24 cellular contexts compared by ENCODE assay signal in genomic region chr6:35428421-35429149, GRCh38. TPM values are rescaled to one million over a fixed set of nuclear protein-coding genes. Genes with fewer than 3 reads are reported as not detected.
A peak's percentile ranks its signal among the peaks of the same experiment; 100 is the strongest.
DNase-seq lines count a peak whose midpoint lies in the region; ATAC-seq and TF ChIP-seq lines count a peak whose summit lies in the region.
"Had no signal": no experiment of that assay in that cellular context is flagged by ENCODE, and none has a peak within 500 bp of the region (broad histone marks: within the 10 kb centered on the region; RNA-seq: fewer than 3 reads in every experiment).

No MANE protein-coding gene starts in this region.

- H3K27ac ChIP-seq in GM23338 (ENCODE audit: low read depth) = no peak overlapping the region
- peak overlapping the region; percentile 67 for H3K27ac ChIP-seq in WERI-Rb-1
- peak overlapping the region; percentile 82 for H3K27ac ChIP-seq in fibroblast of lung (ENCODE audit: insufficient read depth, low read length)
- H3K27ac ChIP-seq: body of pancreas, colonic mucosa, prostate gland, thoracic aorta had no signal

- peaks cover 27% of the 10 kb centered on the region for H3K36me3 Mint-ChIP-seq in GM23338 (ENCODE audit: low read depth)
- H3K36me3 Mint-ChIP-seq in nephron (ENCODE audit: low read depth) = peaks cover 31% of the 10 kb centered on the region

- no peak; the same call in 2 of the 3 replicates for ATAC-seq in GM23338
- ATAC-seq: activated CD4-positive, alpha-beta T cell treated with anti-CD3 and anti-CD28 coated beads for 36 hours; body of pancreas; naive thymus-derived CD8-positive, alpha-beta T cell had no signal

- no peak overlapping the region for H3K9ac ChIP-seq in fibroblast of lung (ENCODE audit: insufficient read depth, low read length)

- H3K4me1 ChIP-seq in GM23338 (ENCODE audit: insufficient read depth) (peaks cover 15% of the 10 kb centered on the region), fibroblast of lung (ENCODE audit: control insufficient read depth, extremely low read depth, insufficient read depth, low read length) (peaks cover 34% of the 10 kb centered on the region)
- H3K4me1 ChIP-seq: body of pancreas, prostate gland had no signal

- H3K4me1 Mint-ChIP-seq in GM23338 (peaks cover 27% of the 10 kb centered on the region), nephron (peaks cover 5% of the 10 kb centered on the region)
- H3K4me1 Mint-ChIP-seq: activated CD4-positive, alpha-beta T cell treated with anti-CD3 and anti-CD28 coated beads for 36 hours; CD4-positive, CD25-positive, alpha-beta regulatory T cell had no signal

- no peaks in the 10 kb centered on the region for H3K79me2 ChIP-seq in GM23338 (replicated peaks; ENCODE audit: insufficient read depth)
- no peaks in the 10 kb centered on the region for H3K79me2 ChIP-seq in fibroblast of lung (ENCODE audit: control insufficient read depth, insufficient read depth, low read length)

- H3K9me2 ChIP-seq in GM23338 (ENCODE audit: insufficient read depth) = no peaks in the 10 kb centered on the region

- no peak overlapping the region for H2AFZ ChIP-seq in GM23338
- no peak overlapping the region for H2AFZ ChIP-seq in fibroblast of lung (ENCODE audit: low read length)

- H3K4me3 ChIP-seq in GM23338 (no peak overlapping the region), WERI-Rb-1 (ENCODE audit: low read depth, low read length) (no peak overlapping the region), fibroblast of lung (replicated peaks in 1 of 4; ENCODE audit: control extremely low read depth in 1 of 4, insufficient read depth in 1 of 4, low read depth in 3 of 4, low read length in 4 of 4) (no peak overlapping the region)
- H3K4me3 ChIP-seq: body of pancreas, colonic mucosa, prostate gland, thoracic aorta had no signal

- H3K36me3 ChIP-seq in GM23338 (ENCODE audit: insufficient read depth) (peaks cover 3% of the 10 kb centered on the region; the same call in 1 of the 2 replicates), WERI-Rb-1 (peaks cover 14% of the 10 kb centered on the region), fibroblast of lung (ENCODE audit: control insufficient read depth, insufficient read depth, low read length) (peaks cover 20% of the 10 kb centered on the region)
- H3K36me3 ChIP-seq: colonic mucosa had no signal

- H3K9me3 ChIP-seq in WERI-Rb-1 (ENCODE audit: severe bottlenecking) (peaks cover 19% of the 10 kb centered on the region), fibroblast of lung (ENCODE audit: control insufficient read depth, insufficient read depth, low read depth, low read length) (no peaks in the 10 kb centered on the region)
- H3K9me3 ChIP-seq: colonic mucosa, prostate gland had no signal

- H3K4me2 ChIP-seq in GM23338 (0 out of 2 replicates have a peak overlapping the region, but pooled peaks have one; percentile 55), fibroblast of lung (ENCODE audit: extremely low read depth, insufficient read depth, low read length) (peak overlapping the region; percentile 4)

- no peak overlapping the region for H3K4me3 Mint-ChIP-seq in GM23338
- no peak overlapping the region for H3K4me3 Mint-ChIP-seq in nephron
- H3K4me3 Mint-ChIP-seq: activated CD4-positive, alpha-beta T cell treated with anti-CD3 and anti-CD28 coated beads for 36 hours; activated naive CD8-positive, alpha-beta T cell treated with anti-CD3 and anti-CD28 coated beads, Interleukin-2, amount 10 ng/mL, durations not matched to agents 7 days and 5 days; CD4-positive, CD25-positive, alpha-beta regulatory T cell; memory B cell; naive thymus-derived CD8-positive, alpha-beta T cell had no signal

- H3K27me3 Mint-ChIP-seq in GM23338 (ENCODE audit: insufficient read depth, low read depth, poor library complexity) (no peaks in the 10 kb centered on the region), nephron (ENCODE audit: low read depth) (no peaks in the 10 kb centered on the region)
- H3K27me3 Mint-ChIP-seq: activated CD4-positive, alpha-beta T cell treated with anti-CD3 and anti-CD28 coated beads for 36 hours; activated naive CD8-positive, alpha-beta T cell treated with anti-CD3 and anti-CD28 coated beads, Interleukin-2, amount 10 ng/mL, durations not matched to agents 7 days and 5 days; CD4-positive, CD25-positive, alpha-beta regulatory T cell; memory B cell; naive thymus-derived CD8-positive, alpha-beta T cell had no signal

- H3K27me3 ChIP-seq in GM23338 (ENCODE audit: insufficient read depth) = no peaks in the 10 kb centered on the region
- no peaks in the 10 kb centered on the region for H3K27me3 ChIP-seq in WERI-Rb-1 (ENCODE audit: insufficient read depth, low read depth, severe bottlenecking)
- H3K27me3 ChIP-seq in fibroblast of lung (ENCODE audit: control insufficient read depth, insufficient read depth, low read length) = no peaks in the 10 kb centered on the region
- H3K27me3 ChIP-seq: body of pancreas, colonic mucosa had no signal

- DNase-seq in GM23338 (ENCODE audit: low spot score) (no peak), WERI-Rb-1 (no peak), fibroblast of lung (ENCODE audit: low read depth in 2 of 2) (peak; percentile 21 to 24), NCI-H1436 treated with DMSO at 0.1 percent for 48 hours (lab: John Stamatoyannopoulos, UW) (no peak), DMS153 treated with DMSO at 0.1 percent for 48 hours (lab: John Stamatoyannopoulos, UW; ENCODE audit: unreplicated experiment) (no peak), dedifferentiated amniotic fluid mesenchymal stem cell (ENCODE audit: extremely low spot score) (no peak), glomerular visceral epithelial cell (ENCODE audit: extremely low spot score) (no peak)
- DNase-seq: activated CD4-positive, alpha-beta T cell treated with anti-CD3 and anti-CD28 coated beads for 36 hours; activated naive CD8-positive, alpha-beta T cell treated with anti-CD3 and anti-CD28 coated beads, Interleukin-2, amount 10 ng/mL, durations not matched to agents 7 days and 5 days; body of pancreas; CD4-positive, CD25-positive, alpha-beta regulatory T cell; colonic mucosa; DMS 273 treated with DMSO at 0.1 percent for 48 hours; foreskin melanocyte; naive thymus-derived CD8-positive, alpha-beta T cell; NCI-H1417; NCI-H524 treated with DMSO at 0.1 percent for 48 hours; small intestine; stimulated activated naive CD4-positive, alpha-beta T cell; SW 1271 had no signal

- H3K27ac Mint-ChIP-seq in GM23338 (peak overlapping the region; percentile 81; the same call in 1 of the 2 replicates), nephron (peak overlapping the region in 2 of 3 experiments; percentile 85 to 89)
- H3K27ac Mint-ChIP-seq: activated CD4-positive, alpha-beta T cell treated with anti-CD3 and anti-CD28 coated beads for 36 hours; activated naive CD8-positive, alpha-beta T cell treated with anti-CD3 and anti-CD28 coated beads, Interleukin-2, amount 10 ng/mL, durations not matched to agents 7 days and 5 days; memory B cell had no signal

- no peaks in the 10 kb centered on the region for H4K20me1 ChIP-seq in GM23338 (replicated peaks; ENCODE audit: insufficient read depth)
- no peaks in the 10 kb centered on the region for H4K20me1 ChIP-seq in fibroblast of lung (ENCODE audit: control insufficient read depth, extremely low read depth, insufficient read depth, low read length)

- no peaks in the 10 kb centered on the region for H3F3A ChIP-seq in GM23338 (replicated peaks; ENCODE audit: low read depth)

- TF ChIP-seq CTCF in GM23338 (conservative IDR thresholded peaks at IDR 0.05; ENCODE audit: low read depth in 2 of 2) (no peak), WERI-Rb-1 (IDR thresholded peaks at IDR 0.05; ENCODE audit: low read depth, low read length) (no peak), fibroblast of lung (conservative IDR thresholded peaks at IDR 0.05 in 1 of 2, IDR thresholded peaks at IDR 0.05 in 1 of 2; ENCODE audit: low read depth in 1 of 2, low read length in 2 of 2) (no peak), nephron (IDR thresholded peaks at IDR 0.05; ENCODE audit: unreplicated experiment in 3 of 3) (no peak)

- H3K9me3 Mint-ChIP-seq in GM23338 (peaks cover 23% of the 10 kb centered on the region), nephron (peaks cover 6% of the 10 kb centered on the region)

TF ChIP-seq in GM23338, 12 proteins besides CTCF, POLR2A, EP300 and RAD21 (continues in another document):
- no peak for TF ChIP-seq REST (IDR thresholded peaks at IDR 0.05; ENCODE audit: unreplicated experiment)
- TF ChIP-seq CREB1 (CRISPR knock-in tag; IDR thresholded peaks at IDR 0.05; ENCODE audit: low read depth) = no peak
- no peak for TF ChIP-seq NANOG (IDR thresholded peaks at IDR 0.05; ENCODE audit: borderline replicate concordance)

RNA-seq across cellular contexts. Expression of gene FANCE, which starts 23.6 kb away (rescaled TPM):
- 18.5 and 25.5 TPM in 2 replicates for total RNA-seq in GM23338 (2014; rRNA removed; shearing (Covaris generic))
- polyA plus RNA-seq in GM23338 (2016; fragmentation: Nextera tagmentation; extraction: Ambion mirVana) (5.4 and 6.5 TPM in 2 replicates), fibroblast of lung (3.2 and 6.9 TPM in 2 replicates)
- total RNA-seq in fibroblast of lung = 10.3 and 10.7 TPM in 2 replicates
- polyA plus RNA-seq in fibroblast of lung (2012) = 2.6 and 6.2 TPM in 2 replicates
- 3.4 and 12.9 TPM in 2 replicates for polyA minus RNA-seq in fibroblast of lung (ENCODE audit: low replicate concordance)

RNA-seq across cellular contexts. Expression of gene RPL10A, which starts 39.6 kb away (rescaled TPM):
- 1,297 and 1,329 TPM in 2 replicates for total RNA-seq in GM23338 (2014; rRNA removed; shearing (Covaris generic))
- polyA plus RNA-seq in GM23338 (2016; fragmentation: Nextera tagmentation; extraction: Ambion mirVana) (686 and 730 TPM in 2 replicates), fibroblast of lung (1,911 and 1,987 TPM in 2 replicates)
- total RNA-seq in fibroblast of lung = 1,754 and 2,463 TPM in 2 replicates
- 1,928 and 1,990 TPM in 2 replicates for polyA plus RNA-seq in fibroblast of lung (2012)
- polyA minus RNA-seq in fibroblast of lung (ENCODE audit: low replicate concordance) = 961 and 1,095 TPM in 2 replicates

Comparison
In these comparisons a context has a peak if more than half of its experiments do, and no peak if none do; other contexts are left out.
1. DNase-seq: peak in fibroblast of lung (2 of 2); none in GM23338 (single experiment), WERI-Rb-1 (single experiment), NCI-H1436 treated with DMSO at 0.1 percent for 48 hours (single experiment), DMS153 treated with DMSO at 0.1 percent for 48 hours (single experiment), dedifferentiated amniotic fluid mesenchymal stem cell (single experiment) and glomerular visceral epithelial cell (single experiment).